ENCODE assay signal across 8 cellular contexts in genomic region chr6:13487122-13488014, GRCh38.
DNase-seq lines count a peak whose midpoint lies in the region; ATAC-seq and TF ChIP-seq lines count a peak whose summit lies in the region.

Gene GFOD1 (minus strand): TSS chr6:13487600. CDS start chr6:13486890, 710 bp downstream.

- in situ Hi-C loops in GM18951 (cut with MboI; ENCODE audit: low sequenced_read_pairs, unreplicated experiment), result no loop called here

- TF ChIP-seq POLR2A in GM18951 (IDR thresholded peaks at IDR 0.05; ENCODE audit: extremely low read depth, insufficient read depth, insufficient read length), result peak; percentile 91

- H3K4me3 ChIP-seq in choroid plexus epithelial cell (ENCODE audit: low read depth, low read length), result peak within 1 kb of the TSS; percentile 71

- peak; percentile 16; the same call in 1 of the 2 replicates for TF ChIP-seq CTCF in AG09319 (IDR thresholded peaks at IDR 0.05; ENCODE audit: low read depth, low read length)
- TF ChIP-seq CTCF in choroid plexus epithelial cell (conservative IDR thresholded peaks at IDR 0.05; ENCODE audit: low read depth, low read length), result peak; percentile 25

- DNase-seq in AG09319 (ENCODE audit: extremely low read depth, low read depth) (no peak), NCI-H345 (lab: John Stamatoyannopoulos, UW) (peak; percentile 50), choroid plexus epithelial cell (ENCODE audit: low read depth) (peak; percentile 87), kidney tubule cell (ENCODE audit: low spot score) (peak; percentile 90)
- peak; percentile 56 for DNase-seq in activated CD4-positive, alpha-beta T cell treated with anti-CD3 and anti-CD28 coated beads for 1 hour
- DNase-seq in stimulated activated CD4-positive, alpha-beta T cell treated with anti-CD3 and anti-CD28 coated beads, Interleukin-1b, Interleukin-23, amount 100 ng/mL, for 4 hours (ENCODE audit: low read depth in 2 of 2), result peak; percentile 58 to 76

- peak; percentile 75 for ATAC-seq in HG03159 (IDR thresholded peaks at IDR 0.05; ENCODE audit: unreplicated experiment)
